Comparison of ENCODE assay signal across 1 cellular context in genomic region chr18:50806208-50806616, GRCh38.
TF ChIP-seq lines count a peak whose summit lies in the region.

No MANE protein-coding gene starts in this region.

TF ChIP-seq in K562, 482 proteins besides CTCF, POLR2A, EP300 and RAD21 (continues in another document):
- TF ChIP-seq MEIS2 (IDR thresholded peaks at IDR 0.05; ENCODE audit: partially characterized antibody) (no peak), TFAP4 (CRISPR knock-in tag; IDR thresholded peaks at IDR 0.05; ENCODE audit: borderline replicate concordance) (peak; percentile 61), NFIC (IDR thresholded peaks at IDR 0.05) (0 out of 2 replicates have a peak, but pooled peaks have one; percentile 23), USF1 (CRISPR knock-in tag; IDR thresholded peaks at IDR 0.05) (peak; percentile 41; the same call in 1 of the 2 replicates), RB1 (IDR thresholded peaks at IDR 0.05; ENCODE audit: low read depth) (no peak), HMBOX1 (IDR thresholded peaks at IDR 0.05) (0 out of 2 replicates have a peak, but pooled peaks have one; percentile 15), PRDM10 (IDR thresholded peaks at IDR 0.05; ENCODE audit: partially characterized antibody) (peak; percentile 20), HES1 (IDR thresholded peaks at IDR 0.05; ENCODE audit: low read depth) (peak; percentile 75), ATF7 (IDR thresholded peaks at IDR 0.05) (no peak), MAX (CRISPR knock-in tag; IDR thresholded peaks at IDR 0.05) (peak; percentile 68), ETV6 (IDR thresholded peaks at IDR 0.05; ENCODE audit: borderline replicate concordance in 1 of 2, low read depth in 2 of 2, low read length in 1 of 2) (peak in 1 of 2 experiments; percentile 26; a peak in 1 of 4 replicates), ETV6 (CRISPR knock-in tag; IDR thresholded peaks at IDR 0.05; ENCODE audit: borderline replicate concordance) (no peak), TRIM24 (IDR thresholded peaks at IDR 0.05) (peak; percentile 64 to 76; a peak in 3 of 4 replicates), SOX6 (IDR thresholded peaks at IDR 0.05) (0 out of 2 replicates have a peak, but pooled peaks have one; percentile 56), TAL1 (IDR thresholded peaks at IDR 0.05) (peak; percentile 74), L3MBTL2 (IDR thresholded peaks at IDR 0.05) (peak; percentile 95), RNF2 (IDR thresholded peaks at IDR 0.05) (peak; percentile 49; the same call in 1 of the 2 replicates), NBN (IDR thresholded peaks at IDR 0.05; ENCODE audit: low read depth) (peak; percentile 41; the same call in 1 of the 2 replicates), CBX3 (IDR thresholded peaks at IDR 0.05; ENCODE audit: borderline replicate concordance in 1 of 2, low read length in 2 of 2) (peak in 1 of 2 experiments; percentile 13; a peak in 1 of 3 replicates), PML (IDR thresholded peaks at IDR 0.05; ENCODE audit: low read length) (peak; percentile 33; the same call in 1 of the 2 replicates), E2F6 (IDR thresholded peaks at IDR 0.05; ENCODE audit: borderline replicate concordance in 1 of 2, extremely low read depth in 1 of 2, insufficient read depth in 1 of 2, insufficient read length in 1 of 2, low read depth in 1 of 2, low read length in 1 of 2, poor library complexity in 1 of 2, severe bottlenecking in 1 of 2) (peak; percentile 51 to 56), SPI1 (IDR thresholded peaks at IDR 0.05; ENCODE audit: borderline replicate concordance, low read depth, low read length) (0 out of 2 replicates have a peak, but pooled peaks have one; percentile 11), MECOM (CRISPR knock-in tag; IDR thresholded peaks at IDR 0.05) (no peak), ZKSCAN8 (CRISPR knock-in tag; IDR thresholded peaks at IDR 0.05) (peak; percentile 89), ZNF707 (CRISPR knock-in tag; conservative IDR thresholded peaks at IDR 0.05) (no peak), CBFA2T3 (IDR thresholded peaks at IDR 0.05) (peak; percentile 87), KLF16 (IDR thresholded peaks at IDR 0.05) (peak; percentile 63), PPARD (CRISPR knock-in tag; IDR thresholded peaks at IDR 0.05) (no peak), NR2C2 (CRISPR knock-in tag; IDR thresholded peaks at IDR 0.05) (no peak), NR2C2 (tag; IDR thresholded peaks at IDR 0.05) (peak; percentile 55; the same call in 1 of the 2 replicates), SMAD4 (CRISPR knock-in tag; conservative IDR thresholded peaks at IDR 0.05) (peak; percentile 62), ID3 (CRISPR knock-in tag; IDR thresholded peaks at IDR 0.05) (no peak), ID3 (tag; IDR thresholded peaks at IDR 0.05) (no peak), TEAD4 (IDR thresholded peaks at IDR 0.05; ENCODE audit: low read length) (peak; percentile 87), TEAD4 (CRISPR knock-in tag; IDR thresholded peaks at IDR 0.05; ENCODE audit: borderline replicate concordance) (no peak), GATAD2A (IDR thresholded peaks at IDR 0.05) (no peak), CBFA2T2 (conservative IDR thresholded peaks at IDR 0.05) (peak; percentile 83), GATA2 (CRISPR knock-in tag; IDR thresholded peaks at IDR 0.05) (0 out of 2 replicates have a peak, but pooled peaks have one; percentile 11), ZNF589 (CRISPR knock-in tag; IDR thresholded peaks at IDR 0.05; ENCODE audit: low read depth) (0 out of 2 replicates have a peak, but pooled peaks have one; percentile 27), NRF1 (conservative IDR thresholded peaks at IDR 0.05 in 1 of 2, IDR thresholded peaks at IDR 0.05 in 1 of 2) (no peak), ZNF444 (CRISPR knock-in tag; IDR thresholded peaks at IDR 0.05) (no peak), CLOCK (CRISPR knock-in tag; IDR thresholded peaks at IDR 0.05; ENCODE audit: borderline replicate concordance) (no peak), ARID1B (IDR thresholded peaks at IDR 0.05) (peak; percentile 48; the same call in 1 of the 2 replicates), NCOR1 (IDR thresholded peaks at IDR 0.05) (peak; percentile 21; the same call in 1 of the 2 replicates)
